ENCODE assay signal across 8 cellular contexts in genomic region chr2:30711646-30712085, GRCh38.
A peak's percentile ranks its signal among the peaks of the same experiment; 100 is the strongest.
DNase-seq lines count a peak whose midpoint lies in the region; ATAC-seq lines count a peak whose summit lies in the region.

No MANE protein-coding gene starts in this region.

- ATAC-seq in GM19324 (IDR thresholded peaks at IDR 0.05; ENCODE audit: low FRiP score, unreplicated experiment) (peak; percentile 78), HG03354 (IDR thresholded peaks at IDR 0.05; ENCODE audit: poor library complexity, severe bottlenecking, unreplicated experiment) (peak; percentile 81)
- ATAC-seq in central memory CD8-positive, alpha-beta T cell (replicated peaks; ENCODE audit: extremely low read depth, poor library complexity, severe bottlenecking): peak; percentile 84

- H3K27ac Mint-ChIP-seq in central memory CD8-positive, alpha-beta T cell (ENCODE audit: low read depth): no peak overlapping the region

- H3K4me3 Mint-ChIP-seq in central memory CD8-positive, alpha-beta T cell: no peak overlapping the region

- H3K9me3 Mint-ChIP-seq in central memory CD8-positive, alpha-beta T cell: no peaks in the 10 kb centered on the region

- no peaks in the 10 kb centered on the region for H3K4me1 Mint-ChIP-seq in central memory CD8-positive, alpha-beta T cell

- H3K36me3 Mint-ChIP-seq in central memory CD8-positive, alpha-beta T cell (ENCODE audit: insufficient read depth): peaks cover 2% of the 10 kb centered on the region

- DNase-seq in C1 segment of cervical spinal cord (lab: John Stamatoyannopoulos, UW) (peak in 10 of 14 donors; percentile 6 to 67 (median 26)), NCI-H345 treated with DMSO at 0.1 percent for 48 hours (lab: John Stamatoyannopoulos, UW; ENCODE audit: unreplicated experiment) (peak; percentile 86), left kidney (ENCODE audit: low read depth, low spot score) (peak; percentile 94)
- DNase-seq in activated CD4-positive, CD25-positive, alpha-beta regulatory T cell treated with anti-CD3 and anti-CD28 coated beads, Interleukin-2, amount 50 U/mL, for 16 hours (ENCODE audit: low read depth, low spot score): peak; percentile 70
- peak; percentile 69 to 81 for DNase-seq in central memory CD8-positive, alpha-beta T cell (ENCODE audit: low spot score in 2 of 2)
- DNase-seq in stimulated activated CD4-positive, alpha-beta T cell treated with anti-CD3 and anti-CD28 coated beads, Interleukin-4, amount 100 ng/mL, for 4 hours: peak; percentile 75 to 82

- H3K27me3 Mint-ChIP-seq in central memory CD8-positive, alpha-beta T cell: peaks cover 6% of the 10 kb centered on the region

Comparison
In these comparisons a context has a peak if more than half of its experiments do, and no peak if none do; other contexts are left out.
1. Peak in every context shown above with its lines: DNase-seq and ATAC-seq.
2. DNase-seq: peak in every context shown above with its lines; median percentile 94 in left kidney; 86 in NCI-H345 treated with DMSO at 0.1 percent for 48 hours; 78 in stimulated activated CD4-positive, alpha-beta T cell treated with anti-CD3 and anti-CD28 coated beads, Interleukin-4, amount 100 ng/mL, for 4 hours; 75 in central memory CD8-positive, alpha-beta T cell; 70 in activated CD4-positive, CD25-positive, alpha-beta regulatory T cell treated with anti-CD3 and anti-CD28 coated beads, Interleukin-2, amount 50 U/mL, for 16 hours; 26 in C1 segment of cervical spinal cord.